Comparison of ENCODE assay signal across 30 cellular contexts in genomic region chr1:235730007-235730406, GRCh38.
"Had no signal": no experiment of that assay in that cellular context is flagged by ENCODE, and none has a peak within 500 bp of the region (broad histone marks: within the 10 kb centered on the region; RNA-seq: fewer than 3 reads in every experiment).

No MANE protein-coding gene starts in this region.

- H3K27me3 ChIP-seq: adrenal gland, brain microvascular endothelial cell, esophagus muscularis mucosa, foreskin keratinocyte, gastrocnemius medialis, heart left ventricle had no signal

- FAIRE-seq: astrocyte, bronchial epithelial cell had no signal

- ATAC-seq: activated CD4-positive, CD25-positive, alpha-beta regulatory T cell treated with anti-CD3 and anti-CD28 coated beads, Interleukin-2, amount 50 U/mL, for 24 hours; activated CD8-positive, alpha-beta memory T cell treated with anti-CD3 and anti-CD28 coated beads, Interleukin-2, amount 10 ng/mL, durations not matched to agents 7 days and 5 days; activated CD8-positive, alpha-beta T cell treated with anti-CD3 and anti-CD28 coated beads, Interleukin-2, amount 10 ng/mL, durations not matched to agents 7 days and 5 days; activated naive CD8-positive, alpha-beta T cell treated with anti-CD3 and anti-CD28 coated beads, Interleukin-2, amount 50 U/mL, for 24 hours; effector memory CD8-positive, alpha-beta T cell; foreskin keratinocyte; gastrocnemius medialis; heart left ventricle had no signal

- H3K27ac ChIP-seq: adrenal gland, brain microvascular endothelial cell, esophagus muscularis mucosa, foreskin keratinocyte, gastrocnemius medialis, heart left ventricle, VCaP had no signal

- H3K9me3 ChIP-seq: adrenal gland, esophagus muscularis mucosa, gastrocnemius medialis, heart left ventricle had no signal

- H3K4me3 ChIP-seq: adrenal gland, esophagus muscularis mucosa, gastrocnemius medialis, heart left ventricle had no signal

- H3K4me1 ChIP-seq: adrenal gland, esophagus muscularis mucosa, foreskin keratinocyte, gastrocnemius medialis, heart left ventricle had no signal

- DNase-seq: activated B cell treated with CpG ODN at 0.5 μM for 24 hours; activated CD4-positive, alpha-beta memory T cell treated with anti-CD3 and anti-CD28 coated beads for 36 hours; activated CD4-positive, alpha-beta T cell treated with anti-CD3 and anti-CD28 coated beads for 48 hours; activated CD4-positive, alpha-beta T cell treated with anti-CD3 and anti-CD28 coated beads, Interleukin-2, amount 50 U/mL, for 1 hour; activated CD8-positive, alpha-beta memory T cell treated with anti-CD3 and anti-CD28 coated beads, Interleukin-2, amount 10 ng/mL, durations not matched to agents 7 days and 5 days; activated CD8-positive, alpha-beta memory T cell treated with anti-CD3 and anti-CD28 coated beads, Interleukin-2, amount 50 U/mL, for 4 hours; activated CD8-positive, alpha-beta T cell treated with anti-CD3 and anti-CD28 coated beads, Interleukin-2, amount 10 ng/mL, durations not matched to agents 7 days and 5 days; activated effector memory CD4-positive, alpha-beta T cell treated with anti-CD3 and anti-CD28 coated beads, Interleukin-2, amount 50 U/mL, for 16 hours; activated naive CD4-positive, alpha-beta T cell treated with anti-CD3 and anti-CD28 coated beads for 36 hours; activated naive CD8-positive, alpha-beta T cell treated with anti-CD3 and anti-CD28 coated beads for 36 hours; activated naive CD8-positive, alpha-beta T cell treated with anti-CD3 and anti-CD28 coated beads, Interleukin-2, amount 50 U/mL, for 24 hours; activated T-cell treated with anti-CD3 and anti-CD28 coated beads, Interleukin-2, amount 50 U/mL, for 1 hour; activated T-cell treated with anti-CD3 and anti-CD28 coated beads, Interleukin-2, amount 50 U/mL, for 48 hours; adrenal gland; brain microvascular endothelial cell; cortex of kidney; dermis blood vessel endothelial cell; effector CD4-positive, alpha-beta T cell; effector memory CD8-positive, alpha-beta T cell; erythroblast; foreskin keratinocyte; gastrocnemius medialis; glutamatergic neuron; heart left ventricle; T-helper 2 cell had no signal
